Comparison of ENCODE assay signal across 8 cellular contexts in the genomic region with DNA sequence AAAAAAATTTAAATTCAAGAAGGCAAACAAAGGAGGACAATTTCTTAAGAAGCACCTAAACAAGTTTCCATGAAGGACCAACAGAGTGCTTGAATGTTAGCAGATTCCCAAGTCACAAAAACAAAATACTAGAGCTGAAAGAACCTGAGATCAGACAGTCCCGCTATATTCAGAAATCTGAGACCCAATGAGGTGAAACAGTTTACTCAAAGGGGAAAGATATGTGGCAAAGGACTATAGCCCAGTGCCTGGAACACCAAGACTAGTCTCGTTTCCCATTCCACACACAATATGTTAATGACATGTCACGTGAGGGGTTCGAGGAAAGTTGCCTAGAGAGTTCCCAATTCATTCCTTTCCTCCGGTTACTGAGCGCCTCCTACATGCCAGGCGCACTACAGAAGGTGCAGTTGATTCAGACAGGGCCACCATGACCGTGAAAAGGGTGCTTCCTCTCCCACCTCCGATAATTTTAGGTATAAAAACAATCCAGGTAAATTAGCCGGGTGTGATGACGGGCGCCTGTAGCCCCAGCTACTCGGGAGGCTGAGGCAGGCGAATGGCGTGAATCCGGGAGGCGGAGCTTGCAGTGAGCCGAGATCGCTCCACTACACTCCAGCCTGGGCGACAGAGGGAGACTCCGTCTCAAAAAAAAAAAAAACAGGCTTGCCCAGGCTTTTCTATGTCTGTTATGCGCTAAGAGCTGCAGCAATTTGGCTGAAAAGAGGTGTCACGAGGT. TPM values are rescaled to one million over a fixed set of nuclear protein-coding genes. Genes with fewer than 3 reads are reported as not detected.
DNase-seq lines count a peak whose midpoint lies in the region; ATAC-seq and TF ChIP-seq lines count a peak whose summit lies in the region.

No MANE protein-coding gene starts in this region.

- H3K36me3 Mint-ChIP-seq in stimulated activated effector memory CD8-positive, alpha-beta T cell treated with anti-CD3 and anti-CD28 coated beads, Interleukin-12 subunit alpha, Interleukin-12 subunit beta, amount 100 ng/mL, for 72 hours, result peaks cover 9% of the 10 kb centered on the region

- peak; percentile 81 for ATAC-seq in mucosa of descending colon
- ATAC-seq in stimulated activated effector memory CD8-positive, alpha-beta T cell treated with anti-CD3 and anti-CD28 coated beads, Interleukin-12 subunit alpha, Interleukin-12 subunit beta, amount 100 ng/mL, for 72 hours, result peak; percentile 80

- H3K4me1 ChIP-seq in mucosa of descending colon (ENCODE audit: low read depth), result peaks cover 3% of the 10 kb centered on the region

- H3K27ac ChIP-seq in HL-60 (replicated peaks), result peak overlapping the region; percentile 84

- no peaks in the 10 kb centered on the region for H3K9me3 Mint-ChIP-seq in stimulated activated effector memory CD8-positive, alpha-beta T cell treated with anti-CD3 and anti-CD28 coated beads, Interleukin-12 subunit alpha, Interleukin-12 subunit beta, amount 100 ng/mL, for 72 hours

- no peak for TF ChIP-seq CTCF in GM20000 (IDR thresholded peaks at IDR 0.05; ENCODE audit: extremely low read depth, missing control alignments)
- TF ChIP-seq CTCF in HL-60 (IDR thresholded peaks at IDR 0.05; ENCODE audit: insufficient read depth, low read length), result no peak
- TF ChIP-seq CTCF in epithelial cell of proximal tubule (conservative IDR thresholded peaks at IDR 0.05; ENCODE audit: low read depth, low read length), result peak; percentile 50
- TF ChIP-seq CTCF in mucosa of descending colon (IDR thresholded peaks at IDR 0.05), result peak; percentile 5

- H3K27me3 ChIP-seq in HL-60 (ENCODE audit: insufficient read depth, poor library complexity, severe bottlenecking), result no peaks in the 10 kb centered on the region

- peak overlapping the region; percentile 92 for H3K4me3 Mint-ChIP-seq in stimulated activated effector memory CD8-positive, alpha-beta T cell treated with anti-CD3 and anti-CD28 coated beads, Interleukin-12 subunit alpha, Interleukin-12 subunit beta, amount 100 ng/mL, for 72 hours

- H3K9me3 ChIP-seq in mucosa of descending colon, result no peaks in the 10 kb centered on the region

- H3K27ac Mint-ChIP-seq in stimulated activated effector memory CD8-positive, alpha-beta T cell treated with anti-CD3 and anti-CD28 coated beads, Interleukin-12 subunit alpha, Interleukin-12 subunit beta, amount 100 ng/mL, for 72 hours, result peak overlapping the region; percentile 97

- H3K4me3 ChIP-seq in HL-60 (replicated peaks; ENCODE audit: insufficient read depth, low read length) (peak overlapping the region; percentile 86), epithelial cell of proximal tubule (ENCODE audit: low read depth, low read length) (peak overlapping the region; percentile 85), mucosa of descending colon (peak overlapping the region; percentile 88)

- H3K36me3 ChIP-seq in mucosa of descending colon (ENCODE audit: low read depth), result no peaks in the 10 kb centered on the region

- DNase-seq in CMK (ENCODE audit: low read depth), result peak; percentile 67
- DNase-seq in GM20000 (ENCODE audit: low spot score), result peak; percentile 14
- DNase-seq in HL-60 (ENCODE audit: low read depth in 1 of 2, low spot score in 1 of 2), result peak; percentile 67 to 70
- peak; percentile 63 for DNase-seq in NCI-H82 treated with DMSO at 0.1 percent for 48 hours (lab: John Stamatoyannopoulos, UW; ENCODE audit: unreplicated experiment)
- DNase-seq in activated CD8-positive, alpha-beta memory T cell treated with anti-CD3 and anti-CD28 coated beads, Interleukin-2, amount 50 U/mL, for 4 hours, result peak; percentile 29
- no peak for DNase-seq in epithelial cell of proximal tubule (ENCODE audit: low read depth)
- peak; percentile 67 to 75 (median 68) for DNase-seq in mucosa of descending colon
- peak in 1 of 2 donors; percentile 15 for DNase-seq in stimulated activated effector memory CD8-positive, alpha-beta T cell treated with anti-CD3 and anti-CD28 coated beads, Interleukin-12 subunit alpha, Interleukin-12 subunit beta, amount 100 ng/mL, for 72 hours (ENCODE audit: low spot score in 2 of 2)

- intact Hi-C loops in mucosa of descending colon (cut with DNase I, micrococcal nuclease), result no loop called here

- H3K4me1 Mint-ChIP-seq in stimulated activated effector memory CD8-positive, alpha-beta T cell treated with anti-CD3 and anti-CD28 coated beads, Interleukin-12 subunit alpha, Interleukin-12 subunit beta, amount 100 ng/mL, for 72 hours, result peaks cover 14% of the 10 kb centered on the region

RNA-seq across cellular contexts. Expression of a gene that starts 0.6 kb away (rescaled TPM):
- total RNA-seq in epithelial cell of proximal tubule (8.1 and 9.3 TPM in 2 replicates), mucosa of descending colon (10 to 100 TPM; 17.2 to 20.9 (median 17.3) TPM)

RNA-seq across cellular contexts. Expression of a gene that starts 41.0 kb away (rescaled TPM):
- total RNA-seq in epithelial cell of proximal tubule (2.5 and 6.0 TPM in 2 replicates), mucosa of descending colon (10 to 100 TPM; 24.5 to 52.0 (median 32.7) TPM)

Comparison
In these comparisons a context has a peak if more than half of its experiments do, and no peak if none do; other contexts are left out.
1. CTCF ChIP-seq: peak in epithelial cell of proximal tubule (single experiment) and mucosa of descending colon (single experiment); none in GM20000 (single experiment) and HL-60 (single experiment).
2. Peak in every context shown above with its lines, with median percentiles within 50 percentile points of each other: H3K4me3 ChIP-seq.